ENCODE assay signal across 1 cellular context in genomic region chr1:228154021-228154684, GRCh38.
TF ChIP-seq lines count a peak whose summit lies in the region.

No MANE protein-coding gene starts in this region.

TF ChIP-seq in K562, 482 proteins besides CTCF, POLR2A, EP300 and RAD21:
- no peak for TF ChIP-seq JUNB (CRISPR knock-in tag; conservative IDR thresholded peaks at IDR 0.05)
- TF ChIP-seq ASH1L (IDR thresholded peaks at IDR 0.05; ENCODE audit: borderline replicate concordance, low read depth, partially characterized antibody): no peak
- TF ChIP-seq, protein P1, sequence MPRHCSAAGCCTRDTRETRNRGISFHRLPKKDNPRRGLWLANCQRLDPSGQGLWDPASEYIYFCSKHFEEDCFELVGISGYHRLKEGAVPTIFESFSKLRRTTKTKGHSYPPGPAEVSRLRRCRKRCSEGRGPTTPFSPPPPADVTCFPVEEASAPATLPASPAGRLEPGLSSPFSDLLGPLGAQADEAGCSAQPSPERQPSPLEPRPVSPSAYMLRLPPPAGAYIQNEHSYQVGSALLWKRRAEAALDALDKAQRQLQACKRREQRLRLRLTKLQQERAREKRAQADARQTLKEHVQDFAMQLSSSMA (CRISPR knock-in tag; IDR thresholded peaks at IDR 0.05): no peak
- no peak for TF ChIP-seq ZEB2 (IDR thresholded peaks at IDR 0.05)
- no peak for TF ChIP-seq PPARD (CRISPR knock-in tag; IDR thresholded peaks at IDR 0.05)
- TF ChIP-seq ZNF707 (CRISPR knock-in tag; conservative IDR thresholded peaks at IDR 0.05): no peak
- no peak for TF ChIP-seq KAT8 (IDR thresholded peaks at IDR 0.05; ENCODE audit: low read depth)
- TF ChIP-seq KLF13 (tag; IDR thresholded peaks at IDR 0.05; ENCODE audit: borderline replicate concordance, low read depth): no peak
- TF ChIP-seq NFIX (CRISPR knock-in tag; IDR thresholded peaks at IDR 0.05; ENCODE audit: low read depth): no peak
- no peak for TF ChIP-seq BMI1 (IDR thresholded peaks at IDR 0.05; ENCODE audit: low read length)
